In the genomic region with DNA sequence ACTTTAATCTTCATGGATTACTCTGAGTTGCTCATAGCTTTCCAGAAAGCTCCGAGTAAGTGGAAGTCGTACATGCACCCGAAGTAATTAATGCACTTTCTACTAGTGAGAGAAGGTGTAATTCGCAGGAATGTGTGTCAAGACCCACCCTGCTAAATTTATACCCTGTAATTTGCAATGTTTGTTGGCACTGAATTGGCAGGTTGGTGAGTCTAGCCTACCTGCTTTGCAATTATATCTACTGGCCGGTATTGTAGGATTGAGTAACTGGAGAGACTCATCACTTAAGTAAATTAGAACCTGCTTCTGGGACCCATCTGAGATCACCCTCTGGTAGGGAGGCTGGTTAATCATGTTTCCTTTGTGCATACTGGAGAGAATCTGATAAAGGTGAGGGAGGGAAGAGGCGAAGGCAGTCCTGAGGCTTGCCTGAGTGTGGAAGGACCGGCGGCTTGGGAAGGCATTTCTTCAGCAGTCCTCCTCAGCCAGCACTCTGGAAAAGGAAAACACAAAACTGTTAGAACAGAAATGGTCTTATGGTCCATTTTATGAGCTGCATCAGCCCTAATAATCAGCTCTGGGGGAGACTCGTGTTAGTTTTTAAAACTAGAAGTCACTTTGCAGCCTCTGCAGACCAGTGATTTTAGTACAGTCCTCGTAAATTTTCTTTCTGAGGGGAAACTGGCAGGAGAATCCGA, we compare ENCODE assay signal across 29 cellular contexts.
DNase-seq lines count a peak whose midpoint lies in the region; ATAC-seq, FAIRE-seq and TF ChIP-seq lines count a peak whose summit lies in the region.
"Had no signal": no experiment of that assay in that cellular context is flagged by ENCODE, and none has a peak within 500 bp of the region (broad histone marks: within the 10 kb centered on the region; RNA-seq: fewer than 3 reads in every experiment).

No MANE protein-coding gene starts in this region.

- no peaks in the 10 kb centered on the region for H3K9me3 Mint-ChIP-seq in activated T-helper 17 cell treated with anti-CD3 and anti-CD28 coated beads, Interleukin-2, amount 50 U/mL, for 72 hours
- H3K9me3 Mint-ChIP-seq: activated naive CD8-positive, alpha-beta T cell treated with anti-CD3 and anti-CD28 coated beads, Interleukin-2, amount 50 U/mL, for 24 hours; natural killer cell; stimulated activated effector memory CD8-positive, alpha-beta T cell treated with anti-CD3 and anti-CD28 coated beads, Interleukin-12 subunit alpha, Interleukin-12 subunit beta, amount 100 ng/mL, for 72 hours had no signal

- H3K36me3 ChIP-seq in keratinocyte (ENCODE audit: control insufficient read depth in 2 of 2, extremely low read depth in 1 of 2, insufficient read depth in 2 of 2, low read length in 2 of 2) (no peaks in the 10 kb centered on the region), H7 (replicated peaks; ENCODE audit: control insufficient read depth, insufficient read depth, low read length) (no peaks in the 10 kb centered on the region), BE2C (no peaks in the 10 kb centered on the region), MM.1S (replicated peaks; ENCODE audit: insufficient read depth, low read length) (no peaks in the 10 kb centered on the region)
- H3K36me3 ChIP-seq: esophagus muscularis mucosa, gastrocnemius medialis, HAP-1, ovary, spleen, uterus had no signal

- ATAC-seq in activated T-helper 17 cell treated with anti-CD3 and anti-CD28 coated beads, Interleukin-2, amount 50 U/mL, for 72 hours (replicated peaks): no peak
- ATAC-seq: activated naive CD8-positive, alpha-beta T cell treated with anti-CD3 and anti-CD28 coated beads, Interleukin-2, amount 50 U/mL, for 24 hours; gastrocnemius medialis; left ventricle myocardium superior; natural killer cell; stimulated activated effector memory CD8-positive, alpha-beta T cell treated with anti-CD3 and anti-CD28 coated beads, Interleukin-12 subunit alpha, Interleukin-12 subunit beta, amount 100 ng/mL, for 72 hours had no signal

- peak overlapping the region; percentile 23 for H3K27ac ChIP-seq in keratinocyte (ENCODE audit: control insufficient read depth, insufficient read depth, low read length)
- no peak overlapping the region for H3K27ac ChIP-seq in MM.1S (ENCODE audit: low read length)
- H3K27ac ChIP-seq: esophagus muscularis mucosa, gastrocnemius medialis, hepatocyte, spleen, uterus had no signal

- H2AFZ ChIP-seq in keratinocyte (ENCODE audit: control insufficient read depth, low read length) (no peak overlapping the region), MM.1S (ENCODE audit: low read length) (no peak overlapping the region)
- H2AFZ ChIP-seq: hepatocyte had no signal

- no peak overlapping the region for H3K9ac ChIP-seq in keratinocyte (ENCODE audit: control insufficient read depth, extremely low read depth, insufficient read depth, low read length)
- no peak overlapping the region for H3K9ac ChIP-seq in MM.1S (ENCODE audit: low read length)

- peaks cover 17% of the 10 kb centered on the region for H3K27me3 Mint-ChIP-seq in activated T-helper 17 cell treated with anti-CD3 and anti-CD28 coated beads, Interleukin-2, amount 50 U/mL, for 72 hours
- H3K27me3 Mint-ChIP-seq: activated naive CD8-positive, alpha-beta T cell treated with anti-CD3 and anti-CD28 coated beads, Interleukin-2, amount 50 U/mL, for 24 hours had no signal

- H4K20me1 ChIP-seq in keratinocyte (ENCODE audit: control insufficient read depth, extremely low read depth, insufficient read depth, low read length): no peaks in the 10 kb centered on the region
- no peaks in the 10 kb centered on the region for H4K20me1 ChIP-seq in MM.1S (ENCODE audit: insufficient read depth, low read length)

- H3K4me1 Mint-ChIP-seq in activated T-helper 17 cell treated with anti-CD3 and anti-CD28 coated beads, Interleukin-2, amount 50 U/mL, for 72 hours: no peaks in the 10 kb centered on the region
- H3K4me1 Mint-ChIP-seq: activated naive CD8-positive, alpha-beta T cell treated with anti-CD3 and anti-CD28 coated beads, Interleukin-2, amount 50 U/mL, for 24 hours; immature natural killer cell; natural killer cell; stimulated activated effector memory CD8-positive, alpha-beta T cell treated with anti-CD3 and anti-CD28 coated beads, Interleukin-12 subunit alpha, Interleukin-12 subunit beta, amount 100 ng/mL, for 72 hours had no signal

- no peaks in the 10 kb centered on the region for H3K9me2 ChIP-seq in MM.1S (replicated peaks; ENCODE audit: insufficient read depth, low read length)

- no peak overlapping the region for H3K27ac Mint-ChIP-seq in activated T-helper 17 cell treated with anti-CD3 and anti-CD28 coated beads, Interleukin-2, amount 50 U/mL, for 72 hours
- H3K27ac Mint-ChIP-seq: activated naive CD8-positive, alpha-beta T cell treated with anti-CD3 and anti-CD28 coated beads, Interleukin-2, amount 50 U/mL, for 24 hours; immature natural killer cell; natural killer cell; stimulated activated effector memory CD8-positive, alpha-beta T cell treated with anti-CD3 and anti-CD28 coated beads, Interleukin-12 subunit alpha, Interleukin-12 subunit beta, amount 100 ng/mL, for 72 hours had no signal

- no peak for TF ChIP-seq CTCF in keratinocyte (optimal IDR thresholded peaks at IDR 0.05 in 1 of 3, IDR thresholded peaks at IDR 0.05 in 1 of 3, conservative IDR thresholded peaks at IDR 0.05 in 1 of 3; ENCODE audit: extremely low read depth in 1 of 3, insufficient read depth in 2 of 3, low read length in 3 of 3)
- TF ChIP-seq CTCF in BE2C (IDR thresholded peaks at IDR 0.05; ENCODE audit: low read depth, low read length): no peak
- no peak for TF ChIP-seq CTCF in MM.1S (IDR thresholded peaks at IDR 0.05; ENCODE audit: low read length)

- no peaks in the 10 kb centered on the region for H3F3A ChIP-seq in MM.1S (ENCODE audit: insufficient read depth, low read length)

- H3K79me2 ChIP-seq in keratinocyte (ENCODE audit: control insufficient read depth, insufficient read depth, low read length) (peaks cover 29% of the 10 kb centered on the region), MM.1S (ENCODE audit: low read length) (no peaks in the 10 kb centered on the region)

- H3K4me3 ChIP-seq in keratinocyte (ENCODE audit: control insufficient read depth in 2 of 3, extremely low read depth in 1 of 3, insufficient read depth in 2 of 3, low read depth in 1 of 3, low read length in 3 of 3) (no peak overlapping the region), H7 (ENCODE audit: insufficient read depth, low read depth, low read length) (no peak overlapping the region), BE2C (ENCODE audit: low read depth, low read length) (no peak overlapping the region), MM.1S (ENCODE audit: low read length) (no peak overlapping the region)
- H3K4me3 ChIP-seq: esophagus muscularis mucosa, gastrocnemius medialis, HAP-1, hepatocyte, ovary, spleen, uterus had no signal

- H3K4me3 Mint-ChIP-seq in activated T-helper 17 cell treated with anti-CD3 and anti-CD28 coated beads, Interleukin-2, amount 50 U/mL, for 72 hours: no peak overlapping the region
- H3K4me3 Mint-ChIP-seq: activated naive CD8-positive, alpha-beta T cell treated with anti-CD3 and anti-CD28 coated beads, Interleukin-2, amount 50 U/mL, for 24 hours; immature natural killer cell; natural killer cell; stimulated activated effector memory CD8-positive, alpha-beta T cell treated with anti-CD3 and anti-CD28 coated beads, Interleukin-12 subunit alpha, Interleukin-12 subunit beta, amount 100 ng/mL, for 72 hours had no signal

- H3K4me1 ChIP-seq in keratinocyte (ENCODE audit: control insufficient read depth, extremely low read depth, insufficient read depth, low read length) (peaks cover 56% of the 10 kb centered on the region), BE2C (peaks cover under 1% of the 10 kb centered on the region; the same call in 1 of the 2 replicates), MM.1S (ENCODE audit: low read length) (no peaks in the 10 kb centered on the region)
- H3K4me1 ChIP-seq: HAP-1, uterus had no signal

- dilution Hi-C loops in keratinocyte (cut with MboI; ENCODE audit: extremely low pct_ligation_motif_present, low sequenced_read_pairs): no loop called here

- peak; percentile 44 for DNase-seq in D341Med (ENCODE audit: low spot score)
- DNase-seq in NCI-H2227 treated with DMSO at 0.1 percent for 48 hours (lab: John Stamatoyannopoulos, UW): peak; percentile 82
- peak; percentile 90 for DNase-seq in SK-N-DZ (ENCODE audit: low spot score)
- DNase-seq in keratinocyte (ENCODE audit: low read depth, low spot score): no peak
- no peak for DNase-seq in H7
- DNase-seq in BE2C: no peak
- DNase-seq in MM.1S: no peak
- DNase-seq: activated CD4-positive, alpha-beta T cell treated with anti-CD3 and anti-CD28 coated beads for 1 hour; activated gamma-delta T cell; activated naive CD8-positive, alpha-beta T cell treated with anti-CD3 and anti-CD28 coated beads, Interleukin-2, amount 50 U/mL, for 24 hours; DMS79; effector CD4-positive, alpha-beta T cell; gastrocnemius medialis; immature natural killer cell; left ventricle myocardium superior; MV-4-11; natural killer cell; NCI-H1694 treated with DMSO at 0.1 percent for 48 hours; NCI-H446; ovary; spleen; stimulated activated CD4-positive, alpha-beta T cell treated with anti-CD3 and anti-CD28 coated beads, Interleukin-2, amount 100 ng/mL, for 48 hours; uterus had no signal

- no peaks in the 10 kb centered on the region for H3K27me3 ChIP-seq in keratinocyte (ENCODE audit: control insufficient read depth, extremely low read depth, insufficient read depth, low read length)
- H3K27me3 ChIP-seq in H7 (ENCODE audit: control insufficient read depth, insufficient read depth, low read length): no peaks in the 10 kb centered on the region
- H3K27me3 ChIP-seq in BE2C: no peaks in the 10 kb centered on the region
- no peaks in the 10 kb centered on the region for H3K27me3 ChIP-seq in MM.1S (replicated peaks; ENCODE audit: insufficient read depth, low read length)
- H3K27me3 ChIP-seq: esophagus muscularis mucosa, gastrocnemius medialis, hepatocyte, ovary, spleen, uterus had no signal

- no peaks in the 10 kb centered on the region for H3K36me3 Mint-ChIP-seq in activated T-helper 17 cell treated with anti-CD3 and anti-CD28 coated beads, Interleukin-2, amount 50 U/mL, for 72 hours (ENCODE audit: low read depth)
- H3K36me3 Mint-ChIP-seq: natural killer cell; stimulated activated effector memory CD8-positive, alpha-beta T cell treated with anti-CD3 and anti-CD28 coated beads, Interleukin-12 subunit alpha, Interleukin-12 subunit beta, amount 100 ng/mL, for 72 hours had no signal

- no peaks in the 10 kb centered on the region for H3K9me1 ChIP-seq in keratinocyte (ENCODE audit: control insufficient read depth, extremely low read depth, insufficient read depth, low read length)

- H3K9me3 ChIP-seq in keratinocyte (ENCODE audit: control insufficient read depth, low read depth, low read length) (no peaks in the 10 kb centered on the region), BE2C (no peaks in the 10 kb centered on the region), MM.1S (replicated peaks; ENCODE audit: insufficient read depth, low read length) (no peaks in the 10 kb centered on the region)
- H3K9me3 ChIP-seq: gastrocnemius medialis, HAP-1, ovary, uterus had no signal

- peak; percentile 39 for FAIRE-seq in keratinocyte (lab: Jason Lieb, UNC)
- FAIRE-seq: GM12891 had no signal

- H3K4me2 ChIP-seq in keratinocyte (ENCODE audit: control insufficient read depth, extremely low read depth, insufficient read depth, low read depth, low read length): peak overlapping the region; percentile 52
- no peak overlapping the region for H3K4me2 ChIP-seq in MM.1S (ENCODE audit: low read depth, low read length)
- H3K4me2 ChIP-seq: hepatocyte had no signal

Comparison
In these comparisons a context has a peak if more than half of its experiments do, and no peak if none do; other contexts are left out.
1. DNase-seq: peak in D341Med (single experiment), NCI-H2227 treated with DMSO at 0.1 percent for 48 hours (single experiment) and SK-N-DZ (single experiment); none in keratinocyte (single experiment), H7 (single experiment), BE2C (single experiment) and MM.1S (single experiment).